2 cellular contexts compared by ENCODE assay signal in the genomic region with DNA sequence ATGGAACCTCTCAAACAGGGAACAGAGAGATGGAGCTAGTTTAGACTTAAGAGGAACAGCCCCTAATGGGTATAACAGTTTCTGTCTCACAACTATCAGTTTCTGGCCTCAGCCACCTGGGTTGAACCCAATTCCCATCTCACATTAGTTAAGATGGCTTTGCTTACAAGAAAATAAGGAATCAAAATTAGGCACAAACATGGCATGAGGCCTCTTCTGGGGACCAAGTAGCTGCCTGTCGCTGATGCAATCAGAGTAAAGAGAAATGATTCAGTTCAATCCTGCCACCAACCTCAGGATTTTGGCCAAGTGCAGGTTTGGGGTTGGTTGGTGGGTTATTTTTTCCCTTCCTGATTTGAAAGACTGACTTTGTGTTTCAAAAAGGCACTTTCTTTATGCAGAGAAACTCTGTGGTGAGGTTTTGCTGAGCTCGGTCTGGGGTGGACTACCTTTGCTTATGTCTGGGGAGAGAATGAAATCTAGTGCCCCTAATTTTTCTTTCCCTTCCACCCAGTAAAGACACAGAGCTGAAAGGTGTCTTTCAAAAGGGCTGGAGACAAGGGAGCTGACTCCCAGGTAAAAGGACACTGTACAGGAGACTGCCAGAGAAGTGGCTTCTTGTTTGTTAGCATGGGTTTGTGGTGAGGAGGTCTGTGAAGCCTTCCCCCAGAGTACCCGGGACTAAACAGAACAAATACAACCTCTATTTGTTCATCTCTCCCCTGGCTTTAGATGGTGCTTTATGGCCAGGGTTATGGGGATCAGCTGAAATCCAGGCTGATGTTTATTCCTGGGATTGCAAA.
TF ChIP-seq lines count a peak whose summit lies in the region.

No MANE protein-coding gene starts in this region.

TF ChIP-seq in IMR-90, 13 proteins besides CTCF, POLR2A, EP300 and RAD21:
- TF ChIP-seq CEBPB (IDR thresholded peaks at IDR 0.05; ENCODE audit: low read depth, low read length): peak; percentile 44; the same call in 1 of the 2 replicates
- no peak for TF ChIP-seq MXI1 (IDR thresholded peaks at IDR 0.05; ENCODE audit: borderline replicate concordance, low read depth, low read length)
- no peak for TF ChIP-seq USF2 (IDR thresholded peaks at IDR 0.05; ENCODE audit: low read depth, low read length)
- TF ChIP-seq MAZ (IDR thresholded peaks at IDR 0.05; ENCODE audit: borderline replicate concordance, low read depth, low read length): no peak
- TF ChIP-seq FOS (IDR thresholded peaks at IDR 0.05; ENCODE audit: low read depth, low read length): no peak

TF ChIP-seq in K562, 482 proteins besides CTCF, POLR2A, EP300 and RAD21:
- TF ChIP-seq NR2C2 (CRISPR knock-in tag; IDR thresholded peaks at IDR 0.05): no peak
- peak; percentile 40; the same call in 1 of the 2 replicates for TF ChIP-seq NR2C2 (tag; IDR thresholded peaks at IDR 0.05)
- TF ChIP-seq, protein P1, sequence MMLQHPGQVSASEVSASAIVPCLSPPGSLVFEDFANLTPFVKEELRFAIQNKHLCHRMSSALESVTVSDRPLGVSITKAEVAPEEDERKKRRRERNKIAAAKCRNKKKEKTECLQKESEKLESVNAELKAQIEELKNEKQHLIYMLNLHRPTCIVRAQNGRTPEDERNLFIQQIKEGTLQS (IDR thresholded peaks at IDR 0.05): peak; percentile 78
- TF ChIP-seq, protein P1 (CRISPR knock-in tag; conservative IDR thresholded peaks at IDR 0.05): no peak
- TF ChIP-seq IRF2 (CRISPR knock-in tag; IDR thresholded peaks at IDR 0.05): no peak
- TF ChIP-seq ZNF584 (CRISPR knock-in tag; IDR thresholded peaks at IDR 0.05; ENCODE audit: low read depth): peak; percentile 77; the same call in 1 of the 2 replicates
- peak; percentile 53; the same call in 1 of the 2 replicates for TF ChIP-seq CEBPG (CRISPR knock-in tag; IDR thresholded peaks at IDR 0.05)
- peak; percentile 81 to 90 for TF ChIP-seq CEBPG (tag; conservative IDR thresholded peaks at IDR 0.05 in 1 of 2, IDR thresholded peaks at IDR 0.05 in 1 of 2)
- TF ChIP-seq PPARD (CRISPR knock-in tag; IDR thresholded peaks at IDR 0.05): no peak
- TF ChIP-seq BACH1 (tag; IDR thresholded peaks at IDR 0.05): peak; percentile 77; the same call in 1 of the 2 replicates
- no peak for TF ChIP-seq ZNF224 (CRISPR knock-in tag; IDR thresholded peaks at IDR 0.05)
- no peak for TF ChIP-seq NR4A1 (CRISPR knock-in tag; IDR thresholded peaks at IDR 0.05)
- no peak for TF ChIP-seq NR4A1 (tag; IDR thresholded peaks at IDR 0.05)
- peak; percentile 83; the same call in 1 of the 2 replicates for TF ChIP-seq ZNF175 (CRISPR knock-in tag; IDR thresholded peaks at IDR 0.05; ENCODE audit: low read depth)
- TF ChIP-seq ZNF589 (CRISPR knock-in tag; IDR thresholded peaks at IDR 0.05; ENCODE audit: low read depth): peak; percentile 91
